In genomic region chr5:100108883-100109282, GRCh38 we compare ENCODE assay signal across 28 cellular contexts.
"Had no signal": no experiment of that assay in that cellular context is flagged by ENCODE, and none has a peak within 500 bp of the region (broad histone marks: within the 10 kb centered on the region; RNA-seq: fewer than 3 reads in every experiment).

No MANE protein-coding gene starts in this region.

- ATAC-seq: stimulated activated effector memory CD8-positive, alpha-beta T cell treated with anti-CD3 and anti-CD28 coated beads, Interleukin-12 subunit alpha, Interleukin-12 subunit beta, amount 100 ng/mL, for 72 hours; stimulated activated memory B cell treated with anti-CD40 and anti-IgM and Interleukin-4, amounts not matched to agents 10 μg/mL and 1 μg/mL and 100 μg/mL, for 72 hours; stimulated activated naive B cell treated with anti-CD40 and anti-IgM and Interleukin-4, amounts not matched to agents 10 μg/mL and 1 μg/mL and 100 μg/mL, for 72 hours; stimulated activated naive CD8-positive, alpha-beta T cell treated with anti-CD3 and anti-CD28 coated beads, Interleukin-15, amount 100 ng/mL, for 72 hours; stimulated activated naive CD8-positive, alpha-beta T cell treated with anti-CD3 and anti-CD28 coated beads, Interleukin-15, Interleukin-2, amounts not matched to agents 100 U/mL and 50 U/mL, for 24 hours; upper lobe of right lung had no signal

- H3K4me1 ChIP-seq: stomach, suprapubic skin, testis, thyroid gland, tibial artery, tibial nerve, transverse colon, upper lobe of left lung, upper lobe of right lung, uterus, vagina had no signal

- H3K9me3 Mint-ChIP-seq: type B pancreatic cell had no signal

- H3K4me3 ChIP-seq: stomach, suprapubic skin, testis, thoracic aorta, thyroid gland, tibial artery, tibial nerve, transverse colon, upper lobe of left lung, upper lobe of right lung, uterus, vagina had no signal

- H3K27me3 Mint-ChIP-seq: stimulated activated memory B cell treated with anti-CD40 and anti-IgM and Interleukin-4, amounts not matched to agents 10 μg/mL and 1 μg/mL and 100 μg/mL, for 72 hours; stimulated activated naive B cell treated with anti-CD40 and anti-IgM and Interleukin-4, amounts not matched to agents 10 μg/mL and 1 μg/mL and 100 μg/mL, for 72 hours; stimulated activated naive CD8-positive, alpha-beta T cell treated with anti-CD3 and anti-CD28 coated beads, Interleukin-15, amount 100 ng/mL, for 72 hours; stimulated activated naive CD8-positive, alpha-beta T cell treated with anti-CD3 and anti-CD28 coated beads, Interleukin-15, Interleukin-2, amounts not matched to agents 100 ng/mL and 50 ng/mL, for 24 hours had no signal

- H3K27ac Mint-ChIP-seq: stimulated activated effector memory CD8-positive, alpha-beta T cell treated with anti-CD3 and anti-CD28 coated beads, Interleukin-12 subunit alpha, Interleukin-12 subunit beta, amount 100 ng/mL, for 72 hours; stimulated activated memory B cell treated with anti-CD40 and anti-IgM and Interleukin-4, amounts not matched to agents 10 μg/mL and 1 μg/mL and 100 μg/mL, for 72 hours; stimulated activated naive B cell treated with anti-CD40 and anti-IgM and Interleukin-4, amounts not matched to agents 10 μg/mL and 1 μg/mL and 100 μg/mL, for 72 hours; stimulated activated naive CD8-positive, alpha-beta T cell treated with anti-CD3 and anti-CD28 coated beads, Interleukin-15, amount 100 ng/mL, for 72 hours; stimulated activated naive CD8-positive, alpha-beta T cell treated with anti-CD3 and anti-CD28 coated beads, Interleukin-15, Interleukin-2, amounts not matched to agents 100 ng/mL and 50 ng/mL, for 24 hours; type B pancreatic cell had no signal

- H3K9me3 ChIP-seq: testis, thyroid gland, upper lobe of right lung, uterus, vagina had no signal

- H3K36me3 Mint-ChIP-seq: stimulated activated effector memory CD8-positive, alpha-beta T cell treated with anti-CD3 and anti-CD28 coated beads, Interleukin-12 subunit alpha, Interleukin-12 subunit beta, amount 100 ng/mL, for 72 hours; stimulated activated memory B cell treated with anti-CD40 and anti-IgM and Interleukin-4, amounts not matched to agents 10 μg/mL and 1 μg/mL and 100 μg/mL, for 72 hours; type B pancreatic cell had no signal

- H3K27ac ChIP-seq: stomach, suprapubic skin, testis, thoracic aorta, thyroid gland, tibial artery, tibial nerve, transverse colon, upper lobe of left lung, upper lobe of right lung, uterus, vagina had no signal

- H3K4me3 Mint-ChIP-seq: stimulated activated effector memory CD8-positive, alpha-beta T cell treated with anti-CD3 and anti-CD28 coated beads, Interleukin-12 subunit alpha, Interleukin-12 subunit beta, amount 100 ng/mL, for 72 hours; stimulated activated memory B cell treated with anti-CD40 and anti-IgM and Interleukin-4, amounts not matched to agents 10 μg/mL and 1 μg/mL and 100 μg/mL, for 72 hours; stimulated activated naive B cell treated with anti-CD40 and anti-IgM and Interleukin-4, amounts not matched to agents 10 μg/mL and 1 μg/mL and 100 μg/mL, for 72 hours; stimulated activated naive CD8-positive, alpha-beta T cell treated with anti-CD3 and anti-CD28 coated beads, Interleukin-15, amount 100 ng/mL, for 72 hours; stimulated activated naive CD8-positive, alpha-beta T cell treated with anti-CD3 and anti-CD28 coated beads, Interleukin-15, Interleukin-2, amounts not matched to agents 100 ng/mL and 50 ng/mL, for 24 hours; type B pancreatic cell had no signal

- H3K36me3 ChIP-seq: stomach, suprapubic skin, thoracic aorta, thyroid gland, tibial artery, tibial nerve, transverse colon, upper lobe of left lung, upper lobe of right lung, uterus, vagina had no signal

- H3K4me1 Mint-ChIP-seq: stimulated activated effector memory CD8-positive, alpha-beta T cell treated with anti-CD3 and anti-CD28 coated beads, Interleukin-12 subunit alpha, Interleukin-12 subunit beta, amount 100 ng/mL, for 72 hours; stimulated activated memory B cell treated with anti-CD40 and anti-IgM and Interleukin-4, amounts not matched to agents 10 μg/mL and 1 μg/mL and 100 μg/mL, for 72 hours; stimulated activated naive B cell treated with anti-CD40 and anti-IgM and Interleukin-4, amounts not matched to agents 10 μg/mL and 1 μg/mL and 100 μg/mL, for 72 hours; stimulated activated naive CD8-positive, alpha-beta T cell treated with anti-CD3 and anti-CD28 coated beads, Interleukin-15, amount 100 ng/mL, for 72 hours had no signal

- H3K27me3 ChIP-seq: stomach, suprapubic skin, testis, thyroid gland, tibial artery, tibial nerve, transverse colon, upper lobe of left lung, upper lobe of right lung, uterus, vagina had no signal

- DNase-seq: stimulated activated CD4-positive, alpha-beta T cell treated with anti-CD3 and anti-CD28 coated beads, Interleukin-2, amount 100 ng/mL, for 48 hours; stimulated activated CD4-positive, alpha-beta T cell treated with anti-CD3 and anti-CD28 coated beads, Interleukin-4, amount 100 ng/mL, for 1 hour; stimulated activated CD4-positive, alpha-beta T cell treated with anti-CD3 and anti-CD28 coated beads, Interleukin-4, amount 100 ng/mL, for 24 hours; stimulated activated CD4-positive, alpha-beta T cell treated with anti-CD3 and anti-CD28 coated beads, Interleukin-4, amount 100 ng/mL, for 4 hours; stimulated activated CD8-positive, alpha-beta memory T cell treated with anti-CD3 and anti-CD28 coated beads, Interleukin-4, amount 100 ng/mL, for 48 hours; stimulated activated naive B cell treated with anti-CD40 and anti-IgM and Interleukin-4, amounts not matched to agents 10 μg/mL and 1 μg/mL and 100 μg/mL, for 72 hours; stimulated activated naive CD4-positive, alpha-beta T cell; stimulated activated naive CD4-positive, alpha-beta T cell treated with Interleukin-2 at 50 U/mL for 16 hours; stimulated activated naive CD8-positive, alpha-beta T cell treated with anti-CD3 and anti-CD28 coated beads, Interleukin-15, amount 100 ng/mL, for 72 hours; stimulated activated naive CD8-positive, alpha-beta T cell treated with anti-CD3 and anti-CD28 coated beads, Interleukin-15, Interleukin-2, amounts not matched to agents 100 U/mL and 50 U/mL, for 24 hours; stomach; substantia nigra; testis; thyroid gland; tibial artery; transverse colon; trophoblast cell; upper lobe of left lung; upper lobe of right lung; uterus had no signal
